ENCODE assay signal across 13 cellular contexts in genomic region chrX:48520455-48520854, GRCh38. TPM values are rescaled to one million over a fixed set of nuclear protein-coding genes. Genes with fewer than 3 reads are reported as not detected.
DNase-seq lines count a peak whose midpoint lies in the region; ATAC-seq and TF ChIP-seq lines count a peak whose summit lies in the region.
"Had no signal": no experiment of that assay in that cellular context is flagged by ENCODE, and none has a peak within 500 bp of the region (broad histone marks: within the 10 kb centered on the region; RNA-seq: fewer than 3 reads in every experiment).

No MANE protein-coding gene starts in this region.

- peak overlapping the region; percentile 92 for H3K4me3 Mint-ChIP-seq in activated CD4-positive, alpha-beta memory T cell treated with anti-CD3 and anti-CD28 coated beads for 36 hours
- peak overlapping the region; percentile 82 for H3K4me3 Mint-ChIP-seq in mesothelial cell of epicardium

- H3K27me3 ChIP-seq in DOHH2 (ENCODE audit: control insufficient read depth, low read length), result no peaks in the 10 kb centered on the region
- H3K27me3 ChIP-seq: uterus had no signal

- H3K27ac ChIP-seq in 22Rv1, result peak overlapping the region; percentile 74; the same call in 1 of the 2 replicates
- H3K27ac ChIP-seq in DOHH2 (ENCODE audit: low read depth, low read length), result peak overlapping the region; percentile 74

- intact Hi-C loops in activated CD4-positive, alpha-beta memory T cell treated with anti-CD3 and anti-CD28 coated beads for 36 hours (cut with micrococcal nuclease), result loop anchor here (2.0 to 5.0 kb wide), 2 partner anchors 43 to 54 kb away; partner anchors contain the start of genes FTSJ1 and RBM3

- H3F3A ChIP-seq in DOHH2 (ENCODE audit: control insufficient read depth, insufficient read depth), result no peaks in the 10 kb centered on the region; the same call in 1 of the 2 replicates

- peaks cover 42% of the 10 kb centered on the region for H3K4me1 ChIP-seq in DOHH2 (ENCODE audit: control insufficient read depth, low read length)
- H3K4me1 ChIP-seq: prostate gland, uterus had no signal

- POLR2A ChIA-PET in activated CD4-positive, alpha-beta memory T cell treated with anti-CD3 and anti-CD28 coated beads for 36 hours (lab: Charles Lee), result interaction anchor here (1.5 kb wide), 1 partner anchor 58 kb away, joined by 3 read pairs; no protein-coding TSS in a partner anchor

- H3K27ac Mint-ChIP-seq in activated CD4-positive, alpha-beta memory T cell treated with anti-CD3 and anti-CD28 coated beads for 36 hours, result peak overlapping the region; percentile 98
- no peak overlapping the region for H3K27ac Mint-ChIP-seq in mesothelial cell of epicardium

- no peaks in the 10 kb centered on the region for H4K20me1 ChIP-seq in DOHH2 (ENCODE audit: control insufficient read depth, insufficient read depth, low read depth, low read length)

- no peak for ATAC-seq in GM21576 (IDR thresholded peaks at IDR 0.05; ENCODE audit: unreplicated experiment)

- H3K9me3 ChIP-seq in DOHH2 (ENCODE audit: control insufficient read depth, insufficient read depth, low read length), result no peaks in the 10 kb centered on the region
- H3K9me3 ChIP-seq: prostate gland, uterus had no signal

- H3K4me2 ChIP-seq in DOHH2 (ENCODE audit: low read length), result peak overlapping the region; percentile 62

- no peaks in the 10 kb centered on the region for H3K27me3 Mint-ChIP-seq in activated CD4-positive, alpha-beta memory T cell treated with anti-CD3 and anti-CD28 coated beads for 36 hours
- H3K27me3 Mint-ChIP-seq in mesothelial cell of epicardium (ENCODE audit: low read depth), result no peaks in the 10 kb centered on the region

- peaks cover 25% of the 10 kb centered on the region for H3K4me1 Mint-ChIP-seq in activated CD4-positive, alpha-beta memory T cell treated with anti-CD3 and anti-CD28 coated beads for 36 hours (ENCODE audit: low read depth)
- H3K4me1 Mint-ChIP-seq in mesothelial cell of epicardium, result peaks cover 6% of the 10 kb centered on the region

- peaks cover 32% of the 10 kb centered on the region for H3K79me2 ChIP-seq in DOHH2 (ENCODE audit: control insufficient read depth, low read length)

- H3K36me3 Mint-ChIP-seq in activated CD4-positive, alpha-beta memory T cell treated with anti-CD3 and anti-CD28 coated beads for 36 hours, result peaks cover 7% of the 10 kb centered on the region
- peaks cover 5% of the 10 kb centered on the region for H3K36me3 Mint-ChIP-seq in mesothelial cell of epicardium

- H3K4me3 ChIP-seq in DOHH2 (ENCODE audit: low read length), result peak overlapping the region; percentile 92
- H3K4me3 ChIP-seq: prostate gland, uterus had no signal

- peak; percentile 38 for DNase-seq in activated CD4-positive, alpha-beta memory T cell treated with anti-CD3 and anti-CD28 coated beads for 36 hours
- DNase-seq in mesothelial cell of epicardium (ENCODE audit: low spot score in 2 of 2, unreplicated experiment in 2 of 2) (no peak), NCI-H2029 treated with DMSO at 0.1 percent for 48 hours (lab: John Stamatoyannopoulos, UW) (no peak), SW 1271 (lab: John Stamatoyannopoulos, UW) (no peak), COR-L47 (lab: John Stamatoyannopoulos, UW) (no peak)
- DNase-seq: aorta, mammary epithelial cell, NCI-H1417 treated with DMSO at 0.1 percent for 48 hours, uterus had no signal

- H3K36me3 ChIP-seq in DOHH2 (ENCODE audit: control insufficient read depth, low read length), result peaks cover 20% of the 10 kb centered on the region
- H3K36me3 ChIP-seq: prostate gland, uterus had no signal

- CTCF ChIA-PET in activated CD4-positive, alpha-beta memory T cell treated with anti-CD3 and anti-CD28 coated beads for 36 hours (lab: Charles Lee), result no interaction called here

- H3K9me3 Mint-ChIP-seq in activated CD4-positive, alpha-beta memory T cell treated with anti-CD3 and anti-CD28 coated beads for 36 hours, result no peaks in the 10 kb centered on the region
- H3K9me3 Mint-ChIP-seq in mesothelial cell of epicardium, result peaks cover 10% of the 10 kb centered on the region

- no peaks in the 10 kb centered on the region for H3K9me2 ChIP-seq in DOHH2 (replicated peaks; ENCODE audit: control insufficient read depth, low read length)

- TF ChIP-seq CTCF in 22Rv1 (IDR thresholded peaks at IDR 0.05), result no peak
- TF ChIP-seq CTCF in DOHH2 (IDR thresholded peaks at IDR 0.05; ENCODE audit: low read depth, low read length, poor library complexity, severe bottlenecking), result no peak
- TF ChIP-seq CTCF in mesothelial cell of epicardium (IDR thresholded peaks at IDR 0.05; ENCODE audit: unreplicated experiment), result no peak

RNA-seq across cellular contexts. Expression of gene EBP, which starts 1.2 kb away (rescaled TPM):
- total RNA-seq in activated CD4-positive, alpha-beta memory T cell treated with anti-CD3 and anti-CD28 coated beads for 36 hours, result 100 to 1,000 TPM; 149 to 150 TPM
- total RNA-seq in mesothelial cell of epicardium, result 48.9 to 52.2 TPM (median 50.2 TPM) in 3 replicates

RNA-seq across cellular contexts. Expression of gene PORCN, which starts 11.7 kb away (rescaled TPM):
- total RNA-seq in activated CD4-positive, alpha-beta memory T cell treated with anti-CD3 and anti-CD28 coated beads for 36 hours, result 1 to 10 TPM; 7.1 to 7.7 TPM
- 9.7 to 11.0 TPM (median 10.1 TPM) in 3 replicates for total RNA-seq in mesothelial cell of epicardium

RNA-seq across cellular contexts. Expression of gene TBC1D25, which starts 19.1 kb away (rescaled TPM):
- 10 to 100 TPM; 13.5 to 16.2 TPM for total RNA-seq in activated CD4-positive, alpha-beta memory T cell treated with anti-CD3 and anti-CD28 coated beads for 36 hours
- 13.9 to 15.4 TPM (median 15.3 TPM) in 3 replicates for total RNA-seq in mesothelial cell of epicardium

RNA-seq across cellular contexts. Expression of gene FTSJ1, which starts 44.5 kb away (rescaled TPM):
- total RNA-seq in activated CD4-positive, alpha-beta memory T cell treated with anti-CD3 and anti-CD28 coated beads for 36 hours, result 10 to 100 TPM; 62.8 to 73.9 TPM
- total RNA-seq in mesothelial cell of epicardium, result 37.5 to 42.2 TPM (median 42.1 TPM) in 3 replicates

RNA-seq across cellular contexts. Expression of gene SLC38A5, which starts 50.4 kb away (rescaled TPM):
- 10 to 100 TPM; 70.7 to 73.0 TPM for total RNA-seq in activated CD4-positive, alpha-beta memory T cell treated with anti-CD3 and anti-CD28 coated beads for 36 hours
- total RNA-seq in mesothelial cell of epicardium, result 9.0 to 10.1 TPM (median 9.6 TPM) in 3 replicates
